In the genomic region with DNA sequence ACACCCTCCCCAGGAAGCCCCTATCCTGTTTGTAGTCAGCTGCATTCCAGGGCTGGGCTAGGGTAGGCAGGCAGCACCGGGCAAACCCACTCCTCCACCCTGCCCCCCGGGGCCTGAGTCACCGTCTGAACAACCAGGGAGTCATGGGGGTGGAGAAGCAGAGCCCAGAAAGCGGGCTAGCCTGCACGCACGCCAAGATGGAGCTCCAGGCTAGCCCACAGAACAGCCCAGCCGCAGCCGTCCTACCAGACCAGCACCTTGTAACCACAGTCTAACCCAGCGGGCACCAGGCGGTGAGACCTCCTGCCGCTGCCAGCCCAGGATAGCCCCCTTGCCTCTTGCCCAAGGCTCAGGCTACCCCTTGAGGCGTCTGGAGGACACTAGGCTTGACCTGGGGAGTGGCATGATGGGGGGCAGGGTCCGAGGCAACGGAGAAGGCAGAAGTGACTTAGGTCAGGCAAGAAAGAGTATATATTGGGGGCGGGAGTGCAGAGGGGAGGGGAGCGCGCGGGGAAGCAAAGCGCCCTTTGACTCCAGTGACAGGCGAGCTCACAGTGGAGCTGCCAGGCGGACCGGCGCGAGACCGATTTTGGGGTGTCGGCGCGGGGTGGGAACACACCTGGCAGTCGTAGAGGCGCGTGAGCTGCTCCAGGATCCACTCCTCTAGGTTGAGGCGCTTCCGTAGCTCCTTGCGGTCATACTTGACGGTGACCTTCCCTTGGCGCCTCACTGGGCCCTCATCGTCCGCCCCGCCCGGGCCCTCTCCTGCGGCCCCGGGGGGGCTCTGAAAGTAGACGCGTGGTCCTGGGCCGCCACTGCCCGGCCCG, we compare ENCODE assay signal across 8 cellular contexts. TPM values are rescaled to one million over a fixed set of nuclear protein-coding genes. Genes with fewer than 3 reads are reported as not detected.
DNase-seq lines count a peak whose midpoint lies in the region; ATAC-seq, FAIRE-seq and TF ChIP-seq lines count a peak whose summit lies in the region.

No MANE protein-coding gene starts in this region.

- TF ChIP-seq RAD21 in HepG2 (CRISPR knock-in tag; IDR thresholded peaks at IDR 0.05), result no peak

- H3K9me2 ChIP-seq in Loucy (replicated peaks; ENCODE audit: low read depth, low read length), result no peaks in the 10 kb centered on the region

- FAIRE-seq in HepG2 (lab: Jason Lieb, UNC), result no peak

- ATAC-seq in activated B cell treated with CpG ODN at 0.5 μM for 24 hours (ENCODE audit: low read depth) (peak; percentile 3), HepG2 (no peak), HG03460 (IDR thresholded peaks at IDR 0.05; ENCODE audit: unreplicated experiment) (no peak), GM21526 (IDR thresholded peaks at IDR 0.05; ENCODE audit: low FRiP score, unreplicated experiment) (no peak)

- peak overlapping the region; percentile 88 for H3K9ac ChIP-seq in Loucy (ENCODE audit: low read depth, low read length, poor library complexity, severe bottlenecking)
- peak overlapping the region; percentile 79 for H3K9ac ChIP-seq in HepG2 (ENCODE audit: insufficient read depth, low read depth, low read length)

- CTCF ChIA-PET in activated B cell treated with CpG ODN at 0.5 μM for 24 hours (lab: Charles Lee) (interaction anchor here (0.8 to 6.2 kb wide), 6 partner anchors 13 to 109 kb away, joined by 3 to 37 read pairs (median 4); a partner anchor contains a TSS), HepG2 (lab: Yijun Ruan, JAX; ENCODE audit: low intra/inter-chr PET ratio, low total read pairs) (no interaction called here)

- 2% methylated on average over 7 of the region's 47 CpGs for WGBS in HepG2 (ENCODE audit: low lambda C conversion rate)

- peak overlapping the region; percentile 68 for H3K27ac ChIP-seq in HepG2 (ENCODE audit: extremely low read length, insufficient read depth, low read length)

- peak overlapping the region; percentile 84 for H3K4me2 ChIP-seq in Loucy (ENCODE audit: low read depth, low read length, poor library complexity, severe bottlenecking)
- H3K4me2 ChIP-seq in HepG2 (ENCODE audit: low read depth, low read length), result peak overlapping the region; percentile 82

- no peaks in the 10 kb centered on the region for H3K27me3 Mint-ChIP-seq in activated B cell treated with CpG ODN at 0.5 μM for 24 hours

- H3K27ac Mint-ChIP-seq in activated B cell treated with CpG ODN at 0.5 μM for 24 hours, result peak overlapping the region; percentile 87

- H3K4me3 ChIP-seq in Loucy (ENCODE audit: low read length, poor library complexity, severe bottlenecking) (peak overlapping the region; percentile 96), HepG2 (replicated peaks in 1 of 3; ENCODE audit: insufficient read depth in 1 of 3, low read depth in 2 of 3, low read length in 3 of 3) (peak overlapping the region; percentile 76 to 95 (median 79))

- peaks cover 22% of the 10 kb centered on the region for H3K36me3 Mint-ChIP-seq in activated B cell treated with CpG ODN at 0.5 μM for 24 hours (ENCODE audit: low read depth)

- peaks cover 48% of the 10 kb centered on the region for H3K79me2 ChIP-seq in Loucy (ENCODE audit: insufficient read depth, low read length)
- peaks cover 26% of the 10 kb centered on the region for H3K79me2 ChIP-seq in HepG2 (ENCODE audit: insufficient read depth, low read length)

- H3K4me1 ChIP-seq in Loucy (ENCODE audit: insufficient read depth, low read length, poor library complexity, severe bottlenecking), result peaks cover 44% of the 10 kb centered on the region
- peaks cover 64% of the 10 kb centered on the region for H3K4me1 ChIP-seq in HepG2 (ENCODE audit: insufficient read depth, low read length)

- TF ChIP-seq EP300 in HepG2 (IDR thresholded peaks at IDR 0.05; ENCODE audit: low read depth in 2 of 2, low read length in 2 of 2) (no peak), HepG2 (CRISPR knock-in tag; IDR thresholded peaks at IDR 0.05; ENCODE audit: borderline replicate concordance) (no peak)

- TF ChIP-seq CTCF in Loucy (conservative IDR thresholded peaks at IDR 0.05; ENCODE audit: low read length) (no peak), activated B cell treated with CpG ODN at 0.5 μM for 24 hours (IDR thresholded peaks at IDR 0.05) (no peak), HepG2 (CRISPR knock-in tag; IDR thresholded peaks at IDR 0.05) (no peak)

- peak overlapping the region; percentile 32; the same call in 1 of the 2 replicates for H2AFZ ChIP-seq in Loucy (ENCODE audit: low read length)
- H2AFZ ChIP-seq in HepG2 (ENCODE audit: low read length), result no peak overlapping the region

- DNase-seq in DMS79 treated with DMSO at 0.1 percent for 48 hours (lab: John Stamatoyannopoulos, UW) (peak; percentile 26), activated B cell treated with CpG ODN at 0.5 μM for 24 hours (peak; percentile 50), HepG2 (ENCODE audit: low spot score) (peak; percentile 58)
- DNase-seq in central memory CD4-positive, alpha-beta T cell, result peak; percentile 30
- DNase-seq in stimulated activated CD4-positive, alpha-beta T cell treated with anti-CD3 and anti-CD28 coated beads, TNF-alpha, amount 100 ng/mL, for 1 hour (ENCODE audit: low read depth in 3 of 3, low spot score in 1 of 3), result peak; percentile 50 to 72 (median 63)

- POLR2A ChIA-PET in activated B cell treated with CpG ODN at 0.5 μM for 24 hours (lab: Charles Lee), result interaction anchor here (0.6 to 8.7 kb wide), 23 partner anchors 11 to 1855 kb away, joined by 3 to 127 read pairs (median 4); a partner anchor contains a TSS
- POLR2A ChIA-PET in HepG2 (lab: Yijun Ruan, JAX), result interaction anchor here (0.5 to 8.3 kb wide), 8 partner anchors 9 to 71 kb away, joined by 3 to 113 read pairs (median 7); a partner anchor contains a TSS

- H3K4me3 Mint-ChIP-seq in activated B cell treated with CpG ODN at 0.5 μM for 24 hours, result peak overlapping the region; percentile 90

- H3K9me3 ChIP-seq in Loucy (ENCODE audit: insufficient read depth, low read depth, low read length) (no peaks in the 10 kb centered on the region), HepG2 (ENCODE audit: low read length) (no peaks in the 10 kb centered on the region)

- H3K27me3 ChIP-seq in Loucy (ENCODE audit: insufficient read depth, low read length, poor library complexity, severe bottlenecking), result no peaks in the 10 kb centered on the region
- H3K27me3 ChIP-seq in HepG2 (ENCODE audit: control insufficient read depth in 1 of 2, insufficient read depth in 2 of 2, low read length in 2 of 2), result no peaks in the 10 kb centered on the region

- intact Hi-C loops in activated B cell treated with CpG ODN at 0.5 μM for 24 hours (cut with micrococcal nuclease) (loop anchor here (1.0 to 10.0 kb wide), 5 partner anchors 16 to 529 kb away; a partner anchor contains a TSS), HepG2 (cut with micrococcal nuclease; ENCODE audit: unreplicated experiment) (loop anchor here (5.0 kb wide), 1 partner anchor 56 kb away; a partner anchor contains a TSS)

- H4K20me1 ChIP-seq in Loucy (ENCODE audit: insufficient read depth, low read length, poor library complexity, severe bottlenecking) (peaks cover 31% of the 10 kb centered on the region), HepG2 (ENCODE audit: insufficient read depth, low read length) (no peaks in the 10 kb centered on the region)

- H3F3A ChIP-seq in Loucy (ENCODE audit: low read depth), result peaks cover 3% of the 10 kb centered on the region; the same call in 1 of the 2 replicates

- H3K36me3 ChIP-seq in Loucy (ENCODE audit: insufficient read depth, low read length) (peaks cover 11% of the 10 kb centered on the region; the same call in 1 of the 2 replicates), HepG2 (replicated peaks in 1 of 2; ENCODE audit: control insufficient read depth in 1 of 2, insufficient read depth in 2 of 2, low read length in 2 of 2) (peaks cover 0 to 11% of the 10 kb centered on the region in 2 experiments; a peak in 2 of 5 replicates)

- H3K4me1 Mint-ChIP-seq in activated B cell treated with CpG ODN at 0.5 μM for 24 hours, result peaks cover 40% of the 10 kb centered on the region

- TF ChIP-seq POLR2A in HepG2 (IDR thresholded peaks at IDR 0.05; ENCODE audit: insufficient read depth in 1 of 2, low read depth in 2 of 2, low read length in 2 of 2), result no peak; a peak in 1 of 4 replicates

- no peaks in the 10 kb centered on the region for H3K9me3 Mint-ChIP-seq in activated B cell treated with CpG ODN at 0.5 μM for 24 hours

- TSS peak; percentile 52 for BruUV-seq in HepG2 (replicated peaks; lab: Mats Ljungman, UMichigan)

- in situ Hi-C loops in HepG2 (cut with HindIII; ENCODE audit: extremely low pct_ligation_motif_present, low pct_unique_long_range_greater_than_20kb), result no loop called here

RNA-seq across cellular contexts. Expression of a gene that starts 0.7 kb away (rescaled TPM):
- total RNA-seq in activated B cell treated with CpG ODN at 0.5 μM for 24 hours (112 and 127 TPM in 2 replicates), HepG2 (2016; rRNA removed; fragmentation: Illumina TruSeq; extraction: Trizol) (120 and 148 TPM in 2 replicates)
- total RNA-seq in HepG2 (2016; cell fraction: cytosol; rRNA removed; fragmentation: Illumina TruSeq; extraction: Trizol; ENCODE audit: low read depth), result 601 and 608 TPM in 2 replicates
- total RNA-seq in HepG2 (2016; cell fraction: insoluble cytoplasmic fraction; rRNA removed; fragmentation: Illumina TruSeq; extraction: Trizol), result 105 and 157 TPM in 2 replicates
- 455 and 460 TPM in 2 replicates for total RNA-seq in HepG2 (2016; cell fraction: membrane; rRNA removed; fragmentation: Illumina TruSeq; extraction: Trizol)
- 61.8 and 68.9 TPM in 2 replicates for total RNA-seq in HepG2 (2016; cell fraction: nucleus; rRNA removed; fragmentation: Illumina TruSeq; extraction: Trizol)
- 110 and 111 TPM in 2 replicates for polyA plus RNA-seq in HepG2 (2011; rRNA removed)
- 95.7 and 131 TPM in 2 replicates for polyA plus RNA-seq in HepG2 (2011; cell fraction: cytosol; rRNA removed)
- 65.2 and 70.2 TPM in 2 replicates for polyA plus RNA-seq in HepG2 (2011; cell fraction: nucleus; rRNA removed)
- polyA plus RNA-seq in HepG2 (2012), result 85.4 and 91.2 TPM in 2 replicates
- 679 and 681 TPM in 2 replicates for polyA plus RNA-seq in HepG2 (2016; cell fraction: cytosol; fragmentation: Illumina TruSeq; extraction: Trizol; ENCODE audit: low read depth)
- polyA plus RNA-seq in HepG2 (2016; cell fraction: insoluble cytoplasmic fraction; fragmentation: Illumina TruSeq; extraction: Trizol; ENCODE audit: low read depth), result 111 and 115 TPM in 2 replicates
- 417 and 441 TPM in 2 replicates for polyA plus RNA-seq in HepG2 (2016; cell fraction: membrane; fragmentation: Illumina TruSeq; extraction: Trizol; ENCODE audit: low read depth)
- 105 and 136 TPM in 2 replicates for polyA plus RNA-seq in HepG2 (2016; cell fraction: nucleus; fragmentation: Illumina TruSeq; extraction: Trizol; ENCODE audit: insufficient read depth, low read depth)
- 28.2 and 115 TPM in 2 replicates for polyA minus RNA-seq in HepG2 (2011; rRNA and poly(A)+ RNA removed; ENCODE audit: low replicate concordance)
- polyA minus RNA-seq in HepG2 (2011; cell fraction: cytosol; rRNA and poly(A)+ RNA removed), result 27.3 and 27.5 TPM in 2 replicates
- polyA minus RNA-seq in HepG2 (2011; cell fraction: nucleus; rRNA and poly(A)+ RNA removed), result 10.6 and 13.1 TPM in 2 replicates

RNA-seq across cellular contexts. Expression of a gene that starts 5.1 kb away (rescaled TPM):
- total RNA-seq in activated B cell treated with CpG ODN at 0.5 μM for 24 hours (31.4 and 39.4 TPM in 2 replicates), HepG2 (2016; rRNA removed; fragmentation: Illumina TruSeq; extraction: Trizol) (29.4 and 53.3 TPM in 2 replicates)
- 18.2 and 19.3 TPM in 2 replicates for total RNA-seq in HepG2 (2016; cell fraction: cytosol; rRNA removed; fragmentation: Illumina TruSeq; extraction: Trizol; ENCODE audit: low read depth)
- 32.3 and 56.4 TPM in 2 replicates for total RNA-seq in HepG2 (2016; cell fraction: insoluble cytoplasmic fraction; rRNA removed; fragmentation: Illumina TruSeq; extraction: Trizol)
- total RNA-seq in HepG2 (2016; cell fraction: membrane; rRNA removed; fragmentation: Illumina TruSeq; extraction: Trizol), result 18.4 and 23.6 TPM in 2 replicates
- total RNA-seq in HepG2 (2016; cell fraction: nucleus; rRNA removed; fragmentation: Illumina TruSeq; extraction: Trizol), result 36.5 and 38.1 TPM in 2 replicates
- 30.1 and 36.0 TPM in 2 replicates for polyA plus RNA-seq in HepG2 (2011; rRNA removed)
- polyA plus RNA-seq in HepG2 (2011; cell fraction: cytosol; rRNA removed), result 43.4 and 54.7 TPM in 2 replicates
- polyA plus RNA-seq in HepG2 (2011; cell fraction: nucleus; rRNA removed), result 26.7 and 33.6 TPM in 2 replicates
- polyA plus RNA-seq in HepG2 (2012), result 49.8 and 55.5 TPM in 2 replicates
- 23.8 and 29.7 TPM in 2 replicates for polyA plus RNA-seq in HepG2 (2016; cell fraction: cytosol; fragmentation: Illumina TruSeq; extraction: Trizol; ENCODE audit: low read depth)
- 44.0 and 46.7 TPM in 2 replicates for polyA plus RNA-seq in HepG2 (2016; cell fraction: insoluble cytoplasmic fraction; fragmentation: Illumina TruSeq; extraction: Trizol; ENCODE audit: low read depth)
- 22.8 and 23.9 TPM in 2 replicates for polyA plus RNA-seq in HepG2 (2016; cell fraction: membrane; fragmentation: Illumina TruSeq; extraction: Trizol; ENCODE audit: low read depth)
- polyA plus RNA-seq in HepG2 (2016; cell fraction: nucleus; fragmentation: Illumina TruSeq; extraction: Trizol; ENCODE audit: insufficient read depth, low read depth), result 104 and 111 TPM in 2 replicates
- 21.5 and 47.8 TPM in 2 replicates for polyA minus RNA-seq in HepG2 (2011; rRNA and poly(A)+ RNA removed; ENCODE audit: low replicate concordance)
- polyA minus RNA-seq in HepG2 (2011; cell fraction: cytosol; rRNA and poly(A)+ RNA removed), result 13.1 and 15.1 TPM in 2 replicates
- polyA minus RNA-seq in HepG2 (2011; cell fraction: nucleus; rRNA and poly(A)+ RNA removed), result 5.5 and 7.8 TPM in 2 replicates

RNA-seq across cellular contexts. Expression of a gene that starts 5.3 kb away (rescaled TPM):
- total RNA-seq in activated B cell treated with CpG ODN at 0.5 μM for 24 hours (7.9 and 8.1 TPM in 2 replicates), HepG2 (2016; rRNA removed; fragmentation: Illumina TruSeq; extraction: Trizol) (11.0 and 13.8 TPM in 2 replicates)
- total RNA-seq in HepG2 (2016; cell fraction: cytosol; rRNA removed; fragmentation: Illumina TruSeq; extraction: Trizol; ENCODE audit: low read depth), result 1.0 and 1.3 TPM in 2 replicates
- 8.3 and 13.7 TPM in 2 replicates for total RNA-seq in HepG2 (2016; cell fraction: insoluble cytoplasmic fraction; rRNA removed; fragmentation: Illumina TruSeq; extraction: Trizol)
- 4.1 and 4.8 TPM in 2 replicates for total RNA-seq in HepG2 (2016; cell fraction: membrane; rRNA removed; fragmentation: Illumina TruSeq; extraction: Trizol)
- 10.2 and 12.9 TPM in 2 replicates for total RNA-seq in HepG2 (2016; cell fraction: nucleus; rRNA removed; fragmentation: Illumina TruSeq; extraction: Trizol)
- polyA plus RNA-seq in HepG2 (2011; rRNA removed), result 7.5 and 9.0 TPM in 2 replicates
- polyA plus RNA-seq in HepG2 (2011; cell fraction: cytosol; rRNA removed), result 4.0 and 5.1 TPM in 2 replicates
- 41.8 and 57.9 TPM in 2 replicates for polyA plus RNA-seq in HepG2 (2011; cell fraction: nucleus; rRNA removed)
- polyA plus RNA-seq in HepG2 (2012), result 4.3 TPM in 2 replicates
- 0.59 and 0.66 TPM in 2 replicates for polyA plus RNA-seq in HepG2 (2016; cell fraction: cytosol; fragmentation: Illumina TruSeq; extraction: Trizol; ENCODE audit: low read depth)
- polyA plus RNA-seq in HepG2 (2016; cell fraction: insoluble cytoplasmic fraction; fragmentation: Illumina TruSeq; extraction: Trizol; ENCODE audit: low read depth), result 7.0 and 8.7 TPM in 2 replicates
- 1.6 and 1.9 TPM in 2 replicates for polyA plus RNA-seq in HepG2 (2016; cell fraction: membrane; fragmentation: Illumina TruSeq; extraction: Trizol; ENCODE audit: low read depth)
- polyA plus RNA-seq in HepG2 (2016; cell fraction: nucleus; fragmentation: Illumina TruSeq; extraction: Trizol; ENCODE audit: insufficient read depth, low read depth), result 30.9 and 31.3 TPM in 2 replicates
- 16.2 and 72.0 TPM in 2 replicates for polyA minus RNA-seq in HepG2 (2011; rRNA and poly(A)+ RNA removed; ENCODE audit: low replicate concordance)
- polyA minus RNA-seq in HepG2 (2011; cell fraction: cytosol; rRNA and poly(A)+ RNA removed), result 6.0 and 9.0 TPM in 2 replicates
- 7.6 and 9.8 TPM in 2 replicates for polyA minus RNA-seq in HepG2 (2011; cell fraction: nucleus; rRNA and poly(A)+ RNA removed)

RNA-seq across cellular contexts. Expression of a gene that starts 11.6 kb away (rescaled TPM):
- 86.7 and 97.4 TPM in 2 replicates for total RNA-seq in activated B cell treated with CpG ODN at 0.5 μM for 24 hours
- 10.1 and 11.3 TPM in 2 replicates for total RNA-seq in HepG2 (2016; rRNA removed; fragmentation: Illumina TruSeq; extraction: Trizol)
- total RNA-seq in HepG2 (2016; cell fraction: cytosol; rRNA removed; fragmentation: Illumina TruSeq; extraction: Trizol; ENCODE audit: low read depth), result 33.3 and 36.0 TPM in 2 replicates
- 7.7 and 10.8 TPM in 2 replicates for total RNA-seq in HepG2 (2016; cell fraction: insoluble cytoplasmic fraction; rRNA removed; fragmentation: Illumina TruSeq; extraction: Trizol)
- 38.1 and 42.4 TPM in 2 replicates for total RNA-seq in HepG2 (2016; cell fraction: membrane; rRNA removed; fragmentation: Illumina TruSeq; extraction: Trizol)
- 6.0 and 7.4 TPM in 2 replicates for total RNA-seq in HepG2 (2016; cell fraction: nucleus; rRNA removed; fragmentation: Illumina TruSeq; extraction: Trizol)
- 9.0 and 10.8 TPM in 2 replicates for polyA plus RNA-seq in HepG2 (2011; rRNA removed)
- 6.4 and 7.2 TPM in 2 replicates for polyA plus RNA-seq in HepG2 (2011; cell fraction: cytosol; rRNA removed)
- 14.7 and 17.2 TPM in 2 replicates for polyA plus RNA-seq in HepG2 (2011; cell fraction: nucleus; rRNA removed)
- 40.4 and 54.0 TPM in 2 replicates for polyA plus RNA-seq in HepG2 (2012)
- polyA plus RNA-seq in HepG2 (2016; cell fraction: cytosol; fragmentation: Illumina TruSeq; extraction: Trizol; ENCODE audit: low read depth), result 75.5 and 81.3 TPM in 2 replicates
- 19.0 and 24.4 TPM in 2 replicates for polyA plus RNA-seq in HepG2 (2016; cell fraction: insoluble cytoplasmic fraction; fragmentation: Illumina TruSeq; extraction: Trizol; ENCODE audit: low read depth)
- polyA plus RNA-seq in HepG2 (2016; cell fraction: membrane; fragmentation: Illumina TruSeq; extraction: Trizol; ENCODE audit: low read depth), result 73.2 and 75.8 TPM in 2 replicates
- polyA plus RNA-seq in HepG2 (2016; cell fraction: nucleus; fragmentation: Illumina TruSeq; extraction: Trizol; ENCODE audit: insufficient read depth, low read depth), result 29.2 and 36.6 TPM in 2 replicates
- polyA minus RNA-seq in HepG2 (2011; rRNA and poly(A)+ RNA removed; ENCODE audit: low replicate concordance), result 8.3 and 8.6 TPM in 2 replicates
- 9.6 and 10.8 TPM in 2 replicates for polyA minus RNA-seq in HepG2 (2011; cell fraction: cytosol; rRNA and poly(A)+ RNA removed)
- polyA minus RNA-seq in HepG2 (2011; cell fraction: nucleus; rRNA and poly(A)+ RNA removed), result 2.8 and 3.7 TPM in 2 replicates

RNA-seq across cellular contexts. Expression of a gene that starts 15.7 kb away (rescaled TPM):
- total RNA-seq in activated B cell treated with CpG ODN at 0.5 μM for 24 hours (47.5 and 53.3 TPM in 2 replicates), HepG2 (2016; rRNA removed; fragmentation: Illumina TruSeq; extraction: Trizol) (7.1 and 10.3 TPM in 2 replicates)
- total RNA-seq in HepG2 (2016; cell fraction: cytosol; rRNA removed; fragmentation: Illumina TruSeq; extraction: Trizol; ENCODE audit: low read depth), result 28.3 and 35.6 TPM in 2 replicates
- total RNA-seq in HepG2 (2016; cell fraction: insoluble cytoplasmic fraction; rRNA removed; fragmentation: Illumina TruSeq; extraction: Trizol), result 6.3 and 10.4 TPM in 2 replicates
- total RNA-seq in HepG2 (2016; cell fraction: membrane; rRNA removed; fragmentation: Illumina TruSeq; extraction: Trizol), result 28.1 and 29.9 TPM in 2 replicates
- 5.2 and 8.8 TPM in 2 replicates for total RNA-seq in HepG2 (2016; cell fraction: nucleus; rRNA removed; fragmentation: Illumina TruSeq; extraction: Trizol)
- polyA plus RNA-seq in HepG2 (2011; rRNA removed), result 60.8 and 70.9 TPM in 2 replicates
- 33.5 and 51.1 TPM in 2 replicates for polyA plus RNA-seq in HepG2 (2011; cell fraction: cytosol; rRNA removed)
- 73.5 and 95.2 TPM in 2 replicates for polyA plus RNA-seq in HepG2 (2011; cell fraction: nucleus; rRNA removed)
- 39.4 and 41.6 TPM in 2 replicates for polyA plus RNA-seq in HepG2 (2012)
- 106 and 114 TPM in 2 replicates for polyA plus RNA-seq in HepG2 (2016; cell fraction: cytosol; fragmentation: Illumina TruSeq; extraction: Trizol; ENCODE audit: low read depth)
- 22.4 and 29.3 TPM in 2 replicates for polyA plus RNA-seq in HepG2 (2016; cell fraction: insoluble cytoplasmic fraction; fragmentation: Illumina TruSeq; extraction: Trizol; ENCODE audit: low read depth)
- polyA plus RNA-seq in HepG2 (2016; cell fraction: membrane; fragmentation: Illumina TruSeq; extraction: Trizol; ENCODE audit: low read depth), result 95.1 and 103 TPM in 2 replicates
- 38.2 and 42.5 TPM in 2 replicates for polyA plus RNA-seq in HepG2 (2016; cell fraction: nucleus; fragmentation: Illumina TruSeq; extraction: Trizol; ENCODE audit: insufficient read depth, low read depth)
- 22.4 and 24.1 TPM in 2 replicates for polyA minus RNA-seq in HepG2 (2011; rRNA and poly(A)+ RNA removed; ENCODE audit: low replicate concordance)
- 10.7 and 10.8 TPM in 2 replicates for polyA minus RNA-seq in HepG2 (2011; cell fraction: cytosol; rRNA and poly(A)+ RNA removed)
- 6.1 and 7.1 TPM in 2 replicates for polyA minus RNA-seq in HepG2 (2011; cell fraction: nucleus; rRNA and poly(A)+ RNA removed)
